27 cellular contexts compared by ENCODE assay signal in the genomic region with DNA sequence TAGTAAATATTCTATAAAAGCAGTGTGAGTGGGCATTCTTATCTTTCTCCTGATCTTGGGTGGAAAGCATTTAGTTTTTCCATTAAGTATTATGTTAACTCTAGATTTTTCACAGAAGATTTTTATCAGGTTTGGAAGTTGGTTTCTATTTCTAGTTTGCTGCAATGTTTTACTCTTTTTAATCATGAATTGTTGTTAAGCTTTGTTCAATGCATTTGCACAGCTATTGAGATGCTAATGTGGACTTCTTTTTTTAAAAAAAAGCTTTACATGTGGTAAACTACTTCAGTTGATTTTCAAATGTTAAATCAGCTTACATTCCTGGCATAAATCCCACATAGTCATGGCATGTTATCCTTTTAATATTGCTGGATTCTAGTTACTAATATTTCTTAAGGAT.
"Had no signal": no experiment of that assay in that cellular context is flagged by ENCODE, and none has a peak within 500 bp of the region (broad histone marks: within the 10 kb centered on the region; RNA-seq: fewer than 3 reads in every experiment).

No MANE protein-coding gene starts in this region.

- H3K27me3 Mint-ChIP-seq: activated B cell treated with CpG ODN at 0.5 μM for 24 hours; activated CD4-positive, alpha-beta T cell treated with anti-CD3 and anti-CD28 coated beads, Interleukin-2, amount 10 ng/mL, durations not matched to agents 24 days and 14 days; activated CD8-positive, alpha-beta memory T cell treated with anti-CD3 and anti-CD28 coated beads, Interleukin-2, amount 10 ng/mL, durations not matched to agents 7 days and 5 days had no signal

- H3K9me3 Mint-ChIP-seq: activated T-cell treated with anti-CD3 and anti-CD28 coated beads, Interleukin-2, amount 50 U/mL, for 24 hours had no signal

- ATAC-seq: activated CD8-positive, alpha-beta memory T cell treated with anti-CD3 and anti-CD28 coated beads, Interleukin-2, amount 10 ng/mL, durations not matched to agents 7 days and 5 days; activated naive CD4-positive, alpha-beta T cell treated with anti-CD3 and anti-CD28 coated beads, Interleukin-2, amount 50 U/mL, for 72 hours; activated naive CD8-positive, alpha-beta T cell treated with anti-CD3 and anti-CD28 coated beads, Interleukin-2, amount 50 U/mL, for 24 hours; SK-N-SH treated with all-trans-retinoic acid at 6 μM for 48 hours had no signal

- H3K27ac ChIP-seq: ascending aorta, Peyer's patch, RWPE1, SJCRH30 had no signal

- H3K27me3 ChIP-seq: ascending aorta, MG63, Peyer's patch, SJCRH30 had no signal

- H3K36me3 ChIP-seq: ascending aorta, MG63, Peyer's patch, SJCRH30 had no signal

- H3K9me3 ChIP-seq: Peyer's patch, SJCRH30 had no signal

- H3K36me3 Mint-ChIP-seq: activated CD8-positive, alpha-beta memory T cell treated with anti-CD3 and anti-CD28 coated beads, Interleukin-2, amount 10 ng/mL, durations not matched to agents 7 days and 5 days; activated naive CD4-positive, alpha-beta T cell treated with anti-CD3 and anti-CD28 coated beads, Interleukin-2, amount 50 U/mL, for 72 hours had no signal

- H3K4me1 Mint-ChIP-seq: activated B cell treated with CpG ODN at 0.5 μM for 24 hours; activated CD4-positive, alpha-beta T cell treated with anti-CD3 and anti-CD28 coated beads, Interleukin-2, amount 10 ng/mL, durations not matched to agents 24 days and 14 days; activated CD8-positive, alpha-beta memory T cell treated with anti-CD3 and anti-CD28 coated beads, Interleukin-2, amount 10 ng/mL, durations not matched to agents 7 days and 5 days; activated naive CD8-positive, alpha-beta T cell treated with anti-CD3 and anti-CD28 coated beads, Interleukin-2, amount 50 U/mL, for 24 hours had no signal

- H3K4me3 Mint-ChIP-seq: activated B cell treated with CpG ODN at 0.5 μM for 24 hours; activated CD4-positive, alpha-beta T cell treated with anti-CD3 and anti-CD28 coated beads, Interleukin-2, amount 10 ng/mL, durations not matched to agents 24 days and 14 days; activated CD8-positive, alpha-beta memory T cell treated with anti-CD3 and anti-CD28 coated beads, Interleukin-2, amount 10 ng/mL, durations not matched to agents 7 days and 5 days; activated naive CD8-positive, alpha-beta T cell treated with anti-CD3 and anti-CD28 coated beads, Interleukin-2, amount 50 U/mL, for 24 hours; activated T-cell treated with anti-CD3 and anti-CD28 coated beads, Interleukin-2, amount 50 U/mL, for 24 hours; brain; T-helper 1 cell treated with Interleukin-12 subunit alpha and Interleukin-12 subunit beta and Interleukin-4 antibody, amounts not matched to agents 30 μg/mL and 1 μg/mL, for 36 hours had no signal

- H3K4me3 ChIP-seq: ascending aorta, MG63, Peyer's patch, SJCRH30 had no signal

- H3K4me1 ChIP-seq: ascending aorta, Peyer's patch, SJCRH30 had no signal

- H3K27ac Mint-ChIP-seq: activated B cell treated with CpG ODN at 0.5 μM for 24 hours; activated CD4-positive, alpha-beta T cell treated with anti-CD3 and anti-CD28 coated beads, Interleukin-2, amount 10 ng/mL, durations not matched to agents 24 days and 14 days; activated CD8-positive, alpha-beta memory T cell treated with anti-CD3 and anti-CD28 coated beads, Interleukin-2, amount 10 ng/mL, durations not matched to agents 7 days and 5 days; activated naive CD4-positive, alpha-beta T cell treated with anti-CD3 and anti-CD28 coated beads, Interleukin-2, amount 50 U/mL, for 72 hours; activated naive CD8-positive, alpha-beta T cell treated with anti-CD3 and anti-CD28 coated beads, Interleukin-2, amount 50 U/mL, for 24 hours; activated T-cell treated with anti-CD3 and anti-CD28 coated beads, Interleukin-2, amount 50 U/mL, for 24 hours; brain; T-helper 1 cell treated with Interleukin-12 subunit alpha and Interleukin-12 subunit beta and Interleukin-4 antibody, amounts not matched to agents 30 μg/mL and 1 μg/mL, for 36 hours had no signal

- DNase-seq: activated B cell treated with CpG ODN at 0.5 μM for 24 hours; activated CD4-positive, alpha-beta T cell treated with anti-CD3 and anti-CD28 coated beads for 1 hour; activated CD4-positive, alpha-beta T cell treated with anti-CD3 and anti-CD28 coated beads, Interleukin-2, amount 10 ng/mL, durations not matched to agents 24 days and 14 days; activated CD4-positive, alpha-beta T cell treated with anti-CD3 and anti-CD28 coated beads, Interleukin-2, amount 50 U/mL, for 48 hours; activated CD8-positive, alpha-beta memory T cell treated with anti-CD3 and anti-CD28 coated beads, Interleukin-2, amount 10 ng/mL, durations not matched to agents 7 days and 5 days; activated effector memory CD4-positive, alpha-beta T cell treated with anti-CD3 and anti-CD28 coated beads, Interleukin-2, amount 50 U/mL, for 16 hours; activated naive CD4-positive, alpha-beta T cell treated with Interleukin-2 at 50 U/mL for 16 hours; activated naive CD8-positive, alpha-beta T cell treated with anti-CD3 and anti-CD28 coated beads, Interleukin-2, amount 50 U/mL, for 24 hours; activated T-cell treated with anti-CD3 and anti-CD28 coated beads, Interleukin-2, amount 50 U/mL, for 24 hours; amniotic stem cell; MG63; MV-4-11; NCI-H1092 treated with DMSO at 0.1 percent for 48 hours; NCI-H1436; NCI-H1694 treated with DMSO at 0.1 percent for 48 hours; NCI-H2029 treated with DMSO at 0.1 percent for 48 hours; NCI-H510A treated with DMSO at 0.1 percent for 48 hours; NCI-H69; Peyer's patch; Right ventricle myocardium superior; SJCRH30 had no signal
